ENCODE assay signal across 29 cellular contexts in the genomic region with DNA sequence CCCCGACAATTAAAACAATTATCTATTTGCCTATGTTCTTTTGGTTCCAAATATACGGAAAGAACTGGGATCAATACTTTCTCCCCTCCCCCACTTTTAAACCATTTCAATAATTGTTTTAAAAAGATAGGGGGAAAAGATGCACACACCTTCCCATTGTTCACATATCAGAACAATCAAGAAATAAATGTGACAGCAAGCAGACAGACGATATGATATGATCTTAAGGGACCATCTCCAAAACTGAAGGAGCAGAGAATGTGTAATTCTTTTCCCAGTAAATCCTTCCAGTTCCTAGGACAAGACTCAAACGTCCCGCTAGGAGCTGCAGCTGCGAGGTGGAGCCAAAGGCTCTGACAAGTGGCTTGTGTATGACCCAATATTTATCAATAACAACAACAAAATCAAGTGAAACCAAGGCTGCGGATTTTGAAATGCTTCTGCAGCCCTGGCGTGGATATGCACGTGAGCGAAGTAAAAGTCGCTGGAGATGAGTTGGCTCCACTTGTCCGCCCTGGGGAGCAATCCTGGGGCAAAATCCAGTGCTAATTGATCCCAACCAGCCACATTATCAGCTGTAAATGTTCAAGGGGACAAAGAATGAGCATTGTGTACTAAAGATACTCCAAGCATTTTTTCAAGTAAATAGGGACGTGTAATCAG. TPM values are rescaled to one million over a fixed set of nuclear protein-coding genes. Genes with fewer than 3 reads are reported as not detected.
DNase-seq lines count a peak whose midpoint lies in the region; ATAC-seq, FAIRE-seq and TF ChIP-seq lines count a peak whose summit lies in the region.
"Had no signal": no experiment of that assay in that cellular context is flagged by ENCODE, and none has a peak within 500 bp of the region (broad histone marks: within the 10 kb centered on the region; RNA-seq: fewer than 3 reads in every experiment).

No MANE protein-coding gene starts in this region.

- H3K4me1 ChIP-seq in H1 (replicated peaks in 1 of 4; ENCODE audit: control insufficient read depth in 3 of 4, insufficient read depth in 4 of 4, low read length in 3 of 4): peaks cover 0 to 8% (median 4%) of the 10 kb centered on the region in 4 experiments; a peak in 5 of 7 replicates
- H3K4me1 ChIP-seq: Caco-2, colonic mucosa had no signal

- H3K36me3 ChIP-seq in H1 (ENCODE audit: control insufficient read depth in 2 of 4, insufficient read depth in 4 of 4, low read length in 3 of 4): peaks cover 0 to 3% (median 0%) of the 10 kb centered on the region in 4 experiments; a peak in 1 of 8 replicates
- H3K36me3 ChIP-seq: colonic mucosa, neutrophil had no signal

- no peak overlapping the region for H2AFZ ChIP-seq in H1 (ENCODE audit: low read length)

- H2BK12ac ChIP-seq in H1 (ENCODE audit: low read depth, low read length): no peak overlapping the region

- no peak overlapping the region for H4K8ac ChIP-seq in H1 (ENCODE audit: extremely low read depth, insufficient read depth, low read length)

- H3K27me3 ChIP-seq in H1 (replicated peaks in 1 of 4; ENCODE audit: control insufficient read depth in 3 of 4, extremely low read depth in 1 of 4, insufficient read depth in 3 of 4, low read length in 3 of 4): peaks cover 81 to 91% (median 86%) of the 10 kb centered on the region in 4 experiments

- H4K20me1 ChIP-seq in H1 (replicated peaks in 1 of 2; ENCODE audit: control insufficient read depth in 1 of 2, insufficient read depth in 2 of 2, low read length in 2 of 2): peaks cover 13 to 24% of the 10 kb centered on the region in 2 experiments

- FAIRE-seq in H1 (lab: Jason Lieb, UNC): no peak
- FAIRE-seq: endometrium, GM12878, small intestine had no signal

- no peaks in the 10 kb centered on the region; a peak in 1 of 4 replicates for H3K9me3 ChIP-seq in H1 (ENCODE audit: insufficient read depth in 2 of 2, low read depth in 1 of 2, low read length in 1 of 2)
- H3K9me3 ChIP-seq: Caco-2, colonic mucosa, neutrophil had no signal

- no peak overlapping the region for H3K9ac ChIP-seq in H1 (replicated peaks in 1 of 4; ENCODE audit: extremely low read depth in 1 of 4, low read depth in 3 of 4, low read length in 3 of 4)

- no peak overlapping the region for H3K27ac ChIP-seq in H1 (ENCODE audit: low read depth, low read length)
- H3K27ac ChIP-seq: colonic mucosa, neutrophil had no signal

- no peak overlapping the region for H2BK120ac ChIP-seq in H1 (replicated peaks; ENCODE audit: low read depth, low read length)

- H4K91ac ChIP-seq in H1 (replicated peaks; ENCODE audit: insufficient read length, low read length): no peak overlapping the region

- H3K79me2 ChIP-seq in H1 (ENCODE audit: control insufficient read depth in 1 of 2, insufficient read depth in 2 of 2, low read length in 2 of 2): no peaks in the 10 kb centered on the region

- peak overlapping the region; percentile 26 for H3K4me3 ChIP-seq in GM12875 (ENCODE audit: low read depth, low read length)
- no peak overlapping the region for H3K4me3 ChIP-seq in H1 (ENCODE audit: extremely low read depth in 1 of 4, insufficient read depth in 2 of 4, low read depth in 3 of 4, low read length in 4 of 4)
- H3K4me3 ChIP-seq: colonic mucosa, GM12878 had no signal

- H2BK15ac ChIP-seq in H1 (ENCODE audit: low read length): no peak overlapping the region

- POLR2A ChIA-PET in H1 (lab: Charles Lee; ENCODE audit: partially characterized antibody): interaction anchor here (0.9 to 1.1 kb wide), 2 partner anchors 9 to 16 kb away, joined by 4 read pairs; no protein-coding TSS in a partner anchor

- DNase-seq in NCI-H446 treated with DMSO at 0.1 percent for 48 hours (lab: John Stamatoyannopoulos, UW) (peak; percentile 56), H1 (ENCODE audit: low read depth in 1 of 2, low spot score in 2 of 2) (no peak), retina (peak; percentile 58), 8988T (no peak)
- no peak for DNase-seq in activated naive CD4-positive, alpha-beta T cell (lab: John Stamatoyannopoulos, UW)
- DNase-seq: activated CD8-positive, alpha-beta T cell treated with anti-CD3 and anti-CD28 coated beads for 36 hours; activated effector memory CD4-positive, alpha-beta T cell treated with Interleukin-2 at 50 U/mL for 16 hours; C1 segment of cervical spinal cord; Caco-2; colonic mucosa; DMS79 treated with DMSO at 0.1 percent for 48 hours; IMR-90; NCI-H1092; NCI-H2029; NCI-H2227 treated with DMSO at 0.1 percent for 48 hours; NCI-H748 treated with DMSO at 0.1 percent for 48 hours; RPMI8226; small intestine; stimulated activated CD4-positive, alpha-beta T cell treated with anti-CD3 and anti-CD28 coated beads, Interleukin-2, amount 100 ng/mL, for 24 hours; T-helper 9 cell had no signal

- H3K79me1 ChIP-seq in H1 (ENCODE audit: low read depth, low read length): no peaks in the 10 kb centered on the region

- no peak overlapping the region for H3K14ac ChIP-seq in H1 (ENCODE audit: insufficient read length)

- no peak for TF ChIP-seq EP300 in H1 (IDR thresholded peaks at IDR 0.05; ENCODE audit: borderline replicate concordance in 1 of 2, low read depth in 2 of 2, low read length in 2 of 2)

- no peak overlapping the region for H3K18ac ChIP-seq in H1 (ENCODE audit: extremely low read depth, low read length)

- peak overlapping the region in 1 of 2 experiments; percentile 66; a peak in 1 of 4 replicates for H3K4me2 ChIP-seq in H1 (ENCODE audit: insufficient read depth in 1 of 2, low read depth in 2 of 2, low read length in 2 of 2)

- H4K5ac ChIP-seq in H1 (ENCODE audit: insufficient read length, low read depth, low read length): no peak overlapping the region

- no peak for TF ChIP-seq RAD21 in H1 (IDR thresholded peaks at IDR 0.05 in 1 of 2, conservative IDR thresholded peaks at IDR 0.05 in 1 of 2; ENCODE audit: low read depth in 2 of 2, low read length in 2 of 2)

- 6% methylated on average over 13 of the region's 13 CpGs; no CpG with 5 or more reads in 1 of the 2 experiments for WGBS in H1 (ENCODE audit: extremely low coverage in 1 of 2, insufficient coverage in 1 of 2, insufficient read length in 1 of 2, insufficient replicate concordance in 2 of 2, low coverage in 1 of 2, low lambda C conversion rate in 2 of 2, missing lambda C conversion rate in 1 of 2), 2 experiments

- no peak for TF ChIP-seq POLR2A in H1 (IDR thresholded peaks at IDR 0.05; ENCODE audit: control extremely low read depth in 1 of 2, low read depth in 2 of 2, low read length in 2 of 2)

- H3K56ac ChIP-seq in H1 (replicated peaks; ENCODE audit: insufficient read length, low read depth, low read length): no peak overlapping the region

- CTCF ChIA-PET in H1 (lab: Charles Lee; ENCODE audit: partially characterized antibody): interaction anchor here (0.8 to 7.3 kb wide), 16 partner anchors 7 to 1456 kb away, joined by 3 to 63 read pairs (median 4); partner anchors contain the start of gene FOXG1

- TF ChIP-seq CTCF in GM12875 (IDR thresholded peaks at IDR 0.05; ENCODE audit: borderline replicate concordance, insufficient read depth, low read depth, low read length) (no peak), H1 (IDR thresholded peaks at IDR 0.05; ENCODE audit: control extremely low read depth in 1 of 3, insufficient read depth in 1 of 3, low read depth in 1 of 3, low read length in 3 of 3) (no peak)

- no peak overlapping the region for H2BK20ac ChIP-seq in H1 (ENCODE audit: low read length)

- ATAC-seq in HG02870 (IDR thresholded peaks at IDR 0.05; ENCODE audit: unreplicated experiment): no peak
- ATAC-seq: activated CD8-positive, alpha-beta T cell treated with anti-CD3 and anti-CD28 coated beads for 36 hours; GM12878 had no signal

- H3K4ac ChIP-seq in H1 (replicated peaks; ENCODE audit: insufficient read length, low read depth, low read length): no peak overlapping the region

- H2AK5ac ChIP-seq in H1 (ENCODE audit: low read depth, low read length): no peak overlapping the region

- no peak overlapping the region for H3K23ac ChIP-seq in H1 (ENCODE audit: insufficient read length)

- no peak overlapping the region for H2BK5ac ChIP-seq in H1 (ENCODE audit: low read depth, low read length)

- H3K23me2 ChIP-seq in H1 (ENCODE audit: low read depth, low read length): no peaks in the 10 kb centered on the region

TF ChIP-seq in H1, 55 proteins besides CTCF, POLR2A, EP300 and RAD21 (continues in another document):
- TF ChIP-seq, protein P1, sequence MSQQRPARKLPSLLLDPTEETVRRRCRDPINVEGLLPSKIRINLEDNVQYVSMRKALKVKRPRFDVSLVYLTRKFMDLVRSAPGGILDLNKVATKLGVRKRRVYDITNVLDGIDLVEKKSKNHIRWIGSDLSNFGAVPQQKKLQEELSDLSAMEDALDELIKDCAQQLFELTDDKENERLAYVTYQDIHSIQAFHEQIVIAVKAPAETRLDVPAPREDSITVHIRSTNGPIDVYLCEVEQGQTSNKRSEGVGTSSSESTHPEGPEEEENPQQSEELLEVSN (IDR thresholded peaks at IDR 0.05): no peak
- TF ChIP-seq KDM5A (IDR thresholded peaks at IDR 0.05; ENCODE audit: low read length) (no peak), YY1 (IDR thresholded peaks at IDR 0.05; ENCODE audit: low read depth, low read length) (no peak), CBX8 (IDR thresholded peaks at IDR 0.05; ENCODE audit: borderline replicate concordance, low read depth, low read length) (peak; percentile 58; the same call in 1 of the 2 replicates), BACH1 (IDR thresholded peaks at IDR 0.05; ENCODE audit: low read length) (no peak), RXRA (IDR thresholded peaks at IDR 0.05; ENCODE audit: insufficient read depth, low read depth, low read length) (no peak), RNF2 (IDR thresholded peaks at IDR 0.05; ENCODE audit: borderline replicate concordance, low read depth, low read length, missing control alignments, poor library complexity, severe bottlenecking) (peak; percentile 82), PHF8 (conservative IDR thresholded peaks at IDR 0.05; ENCODE audit: low read depth, low read length) (no peak), SRF (IDR thresholded peaks at IDR 0.05; ENCODE audit: low read depth, low read length) (no peak), POLR2AphosphoS5 (IDR thresholded peaks at IDR 0.05; ENCODE audit: low read depth, low read length) (no peak), BRCA1 (IDR thresholded peaks at IDR 0.05; ENCODE audit: low read depth, low read length) (no peak), EZH2 (IDR thresholded peaks at IDR 0.05; ENCODE audit: low read depth, low read length, severe bottlenecking) (peak; percentile 2)

RNA-seq across cellular contexts. Expression of gene FOXG1, which starts 8.2 kb away (rescaled TPM):
- 0.24 and 0.29 TPM in 2 replicates for total RNA-seq in H1 (2021; fragmentation: NEBNext Ultra II Directional; extraction: Animal tissue kit (Norgen Biotek cat#: 25700))
- 0.03 and 0.08 TPM in 2 replicates for polyA plus RNA-seq in H1 (2011; rRNA removed)
- polyA plus RNA-seq in H1 (2011; cell fraction: cytosol; rRNA removed): 0.03 TPM
- polyA plus RNA-seq in H1 (2011; cell fraction: nucleus; rRNA removed): 0.09 TPM
- 0.05 to 0.12 TPM (median 0.11 TPM) in 4 replicates for polyA plus RNA-seq in H1 (2012, experiment 1 of 2)
- 0.07 TPM for polyA plus RNA-seq in H1 (2012, experiment 2 of 2)
- polyA plus RNA-seq in H1 (2013, experiment 1 of 2): 0.14 TPM
- polyA plus RNA-seq in H1 (2013, experiment 2 of 2): 0.13 TPM
- not detected in 2 replicates for polyA minus RNA-seq in H1 (2011; rRNA and poly(A)+ RNA removed)
- not detected for polyA minus RNA-seq in H1 (2011; cell fraction: cytosol; rRNA and poly(A)+ RNA removed)
- polyA minus RNA-seq in H1 (2011; cell fraction: nucleus; rRNA and poly(A)+ RNA removed): not detected
- total RNA-seq: activated CD8-positive, alpha-beta T cell treated with anti-CD3 and anti-CD28 coated beads for 36 hours; Caco-2; colonic mucosa; glomerular endothelial cell; IMR-90; SK-MEL-5; subcutaneous adipose tissue; urinary bladder had no signal
- polyA plus RNA-seq: IMR-90, urinary bladder had no signal

Comparison
In these comparisons a context has a peak if more than half of its experiments do, and no peak if none do; other contexts are left out.
1. DNase-seq: peak in NCI-H446 treated with DMSO at 0.1 percent for 48 hours (single experiment) and retina (single experiment); none in H1 (0 of 2), activated naive CD4-positive, alpha-beta T cell (0 of 4) and 8988T (single experiment).